In genomic region chr19:1267441-1268391, GRCh38 we compare ENCODE assay signal across 1 cellular context.
TF ChIP-seq lines count a peak whose summit lies in the region.

No MANE protein-coding gene starts in this region.

TF ChIP-seq in GM23338, 12 proteins besides CTCF, POLR2A, EP300 and RAD21 (continued from another document):
- TF ChIP-seq ETS1 (IDR thresholded peaks at IDR 0.05) = no peak
- TF ChIP-seq, protein P1, sequence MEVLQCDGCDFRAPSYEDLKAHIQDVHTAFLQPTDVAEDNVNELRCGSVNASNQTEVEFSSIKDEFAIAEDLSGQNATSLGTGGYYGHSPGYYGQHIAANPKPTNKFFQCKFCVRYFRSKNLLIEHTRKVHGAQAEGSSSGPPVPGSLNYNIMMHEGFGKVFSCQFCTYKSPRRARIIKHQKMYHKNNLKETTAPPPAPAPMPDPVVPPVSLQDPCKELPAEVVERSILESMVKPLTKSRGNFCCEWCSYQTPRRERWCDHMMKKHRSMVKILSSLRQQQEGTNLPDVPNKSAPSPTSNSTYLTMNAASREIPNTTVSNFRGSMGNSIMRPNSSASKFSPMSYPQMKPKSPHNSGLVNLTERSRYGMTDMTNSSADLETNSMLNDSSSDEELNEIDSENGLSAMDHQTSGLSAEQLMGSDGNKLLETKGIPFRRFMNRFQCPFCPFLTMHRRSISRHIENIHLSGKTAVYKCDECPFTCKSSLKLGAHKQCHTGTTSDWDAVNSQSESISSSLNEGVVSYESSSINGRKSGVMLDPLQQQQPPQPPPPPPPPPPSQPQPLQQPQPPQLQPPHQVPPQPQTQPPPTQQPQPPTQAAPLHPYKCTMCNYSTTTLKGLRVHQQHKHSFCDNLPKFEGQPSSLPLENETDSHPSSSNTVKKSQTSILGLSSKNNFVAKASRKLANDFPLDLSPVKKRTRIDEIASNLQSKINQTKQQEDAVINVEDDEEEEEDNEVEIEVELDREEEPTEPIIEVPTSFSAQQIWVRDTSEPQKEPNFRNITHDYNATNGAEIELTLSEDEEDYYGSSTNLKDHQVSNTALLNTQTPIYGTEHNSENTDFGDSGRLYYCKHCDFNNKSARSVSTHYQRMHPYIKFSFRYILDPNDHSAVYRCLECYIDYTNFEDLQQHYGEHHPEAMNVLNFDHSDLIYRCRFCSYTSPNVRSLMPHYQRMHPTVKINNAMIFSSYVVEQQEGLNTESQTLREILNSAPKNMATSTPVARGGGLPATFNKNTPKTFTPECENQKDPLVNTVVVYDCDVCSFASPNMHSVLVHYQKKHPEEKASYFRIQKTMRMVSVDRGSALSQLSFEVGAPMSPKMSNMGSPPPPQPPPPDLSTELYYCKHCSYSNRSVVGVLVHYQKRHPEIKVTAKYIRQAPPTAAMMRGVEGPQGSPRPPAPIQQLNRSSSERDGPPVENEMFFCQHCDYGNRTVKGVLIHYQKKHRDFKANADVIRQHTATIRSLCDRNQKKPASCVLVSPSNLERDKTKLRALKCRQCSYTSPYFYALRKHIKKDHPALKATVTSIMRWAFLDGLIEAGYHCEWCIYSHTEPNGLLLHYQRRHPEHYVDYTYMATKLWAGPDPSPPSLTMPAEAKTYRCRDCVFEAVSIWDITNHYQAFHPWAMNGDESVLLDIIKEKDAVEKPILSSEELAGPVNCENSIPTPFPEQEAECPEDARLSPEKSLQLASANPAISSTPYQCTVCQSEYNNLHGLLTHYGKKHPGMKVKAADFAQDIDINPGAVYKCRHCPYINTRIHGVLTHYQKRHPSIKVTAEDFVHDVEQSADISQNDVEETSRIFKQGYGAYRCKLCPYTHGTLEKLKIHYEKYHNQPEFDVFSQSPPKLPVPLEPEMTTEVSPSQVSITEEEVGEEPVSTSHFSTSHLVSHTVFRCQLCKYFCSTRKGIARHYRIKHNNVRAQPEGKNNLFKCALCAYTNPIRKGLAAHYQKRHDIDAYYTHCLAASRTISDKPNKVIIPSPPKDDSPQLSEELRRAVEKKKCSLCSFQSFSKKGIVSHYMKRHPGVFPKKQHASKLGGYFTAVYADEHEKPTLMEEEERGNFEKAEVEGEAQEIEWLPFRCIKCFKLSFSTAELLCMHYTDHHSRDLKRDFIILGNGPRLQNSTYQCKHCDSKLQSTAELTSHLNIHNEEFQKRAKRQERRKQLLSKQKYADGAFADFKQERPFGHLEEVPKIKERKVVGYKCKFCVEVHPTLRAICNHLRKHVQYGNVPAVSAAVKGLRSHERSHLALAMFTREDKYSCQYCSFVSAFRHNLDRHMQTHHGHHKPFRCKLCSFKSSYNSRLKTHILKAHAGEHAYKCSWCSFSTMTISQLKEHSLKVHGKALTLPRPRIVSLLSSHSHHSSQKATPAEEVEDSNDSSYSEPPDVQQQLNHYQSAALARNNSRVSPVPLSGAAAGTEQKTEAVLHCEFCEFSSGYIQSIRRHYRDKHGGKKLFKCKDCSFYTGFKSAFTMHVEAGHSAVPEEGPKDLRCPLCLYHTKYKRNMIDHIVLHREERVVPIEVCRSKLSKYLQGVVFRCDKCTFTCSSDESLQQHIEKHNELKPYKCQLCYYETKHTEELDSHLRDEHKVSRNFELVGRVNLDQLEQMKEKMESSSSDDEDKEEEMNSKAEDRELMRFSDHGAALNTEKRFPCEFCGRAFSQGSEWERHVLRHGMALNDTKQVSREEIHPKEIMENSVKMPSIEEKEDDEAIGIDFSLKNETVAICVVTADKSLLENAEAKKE (CRISPR knock-in tag; IDR thresholded peaks at IDR 0.05) = no peak
- no peak for TF ChIP-seq NANOG (IDR thresholded peaks at IDR 0.05; ENCODE audit: borderline replicate concordance)
- TF ChIP-seq EZH2phosphoT487 (IDR thresholded peaks at IDR 0.05; ENCODE audit: unreplicated experiment) = no peak
- TF ChIP-seq ZNF114 (CRISPR knock-in tag; IDR thresholded peaks at IDR 0.05) = no peak
- no peak for TF ChIP-seq JUNB (IDR thresholded peaks at IDR 0.05; ENCODE audit: unreplicated experiment)
TF ChIP-seq in GM23338: peak in this region for 0.
